8 cellular contexts compared by ENCODE assay signal in the genomic region with DNA sequence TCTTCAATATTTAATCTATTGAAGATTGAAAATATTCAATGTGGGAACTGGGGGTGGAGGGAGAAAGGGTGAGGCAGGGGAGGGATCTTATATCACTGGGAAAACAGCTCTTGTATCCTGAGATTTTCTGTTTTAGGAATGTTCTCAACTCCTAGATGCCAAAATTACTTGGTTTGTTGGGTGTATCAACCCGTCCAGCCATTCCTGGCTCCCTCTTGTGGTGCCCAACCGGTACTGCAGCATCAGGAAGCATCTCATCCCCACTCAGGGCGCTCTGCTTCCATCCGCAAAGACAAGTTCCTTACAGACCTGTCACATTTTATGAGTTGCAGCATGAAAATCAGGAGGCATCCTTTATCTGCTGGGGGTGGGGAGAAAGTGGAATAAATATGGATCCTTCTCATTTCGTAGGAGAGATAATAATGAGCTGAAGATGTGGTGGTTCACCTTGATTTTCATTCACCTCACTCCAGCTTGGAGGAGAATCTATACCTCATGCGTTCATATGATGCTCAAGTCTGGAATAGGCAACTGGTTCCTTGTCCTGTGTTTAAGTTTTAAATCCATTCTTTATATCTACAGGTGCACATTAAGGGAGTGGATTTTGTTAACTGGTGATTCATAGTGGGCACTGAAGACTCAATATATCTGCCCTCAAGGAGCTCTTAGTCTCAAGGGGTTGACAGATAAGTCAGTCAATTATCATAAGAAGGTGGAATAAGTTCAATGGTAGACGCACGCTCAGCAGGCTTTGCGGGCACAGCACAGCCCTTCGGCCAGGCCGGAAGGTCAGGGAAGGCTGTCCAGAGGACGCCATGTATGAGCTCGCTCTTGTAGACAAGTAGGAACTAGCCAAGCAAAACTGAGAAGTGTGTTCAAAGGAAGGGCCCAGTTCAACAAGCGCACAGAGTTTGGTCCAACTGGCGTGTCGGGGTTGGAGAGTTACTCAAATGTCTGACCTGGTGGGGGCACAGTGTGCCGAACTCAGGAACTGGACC.
DNase-seq lines count a peak whose midpoint lies in the region; ATAC-seq lines count a peak whose summit lies in the region.

No MANE protein-coding gene starts in this region.

- DNase-seq in DMS114 treated with DMSO at 0.1 percent for 48 hours (lab: John Stamatoyannopoulos, UW; ENCODE audit: unreplicated experiment) (peak; percentile 14), LoVo (ENCODE audit: low spot score) (peak; percentile 60), caudate nucleus (lab: John Stamatoyannopoulos, UW) (peak in 50 of 61 donors; percentile 10 to 81 (median 40)), kidney tubule cell (ENCODE audit: low spot score) (peak; percentile 59)
- peak; percentile 43 for DNase-seq in activated CD4-positive, CD25-positive, alpha-beta regulatory T cell treated with anti-CD3 and anti-CD28 coated beads, Interleukin-2, amount 50 U/mL, for 16 hours (ENCODE audit: low read depth, low spot score)
- DNase-seq in stimulated activated CD4-positive, alpha-beta T cell treated with anti-CD3 and anti-CD28 coated beads, Interleukin-4, amount 100 ng/mL, for 24 hours: peak; percentile 74

- H3K27ac ChIP-seq in caudate nucleus (ENCODE audit: low read depth, low read length): no peak overlapping the region

- ATAC-seq in GM21390 (IDR thresholded peaks at IDR 0.05; ENCODE audit: unreplicated experiment): peak; percentile 64
- no peak for ATAC-seq in GM19023 (IDR thresholded peaks at IDR 0.05; ENCODE audit: unreplicated experiment)

Comparison
In these comparisons a context has a peak if more than half of its experiments do, and no peak if none do; other contexts are left out.
1. DNase-seq: peak in every context shown above with its lines; median percentile 74 in stimulated activated CD4-positive, alpha-beta T cell treated with anti-CD3 and anti-CD28 coated beads, Interleukin-4, amount 100 ng/mL, for 24 hours; 60 in LoVo; 59 in kidney tubule cell; 43 in activated CD4-positive, CD25-positive, alpha-beta regulatory T cell treated with anti-CD3 and anti-CD28 coated beads, Interleukin-2, amount 50 U/mL, for 16 hours; 40 in caudate nucleus; 14 in DMS114 treated with DMSO at 0.1 percent for 48 hours.